In the genomic region with DNA sequence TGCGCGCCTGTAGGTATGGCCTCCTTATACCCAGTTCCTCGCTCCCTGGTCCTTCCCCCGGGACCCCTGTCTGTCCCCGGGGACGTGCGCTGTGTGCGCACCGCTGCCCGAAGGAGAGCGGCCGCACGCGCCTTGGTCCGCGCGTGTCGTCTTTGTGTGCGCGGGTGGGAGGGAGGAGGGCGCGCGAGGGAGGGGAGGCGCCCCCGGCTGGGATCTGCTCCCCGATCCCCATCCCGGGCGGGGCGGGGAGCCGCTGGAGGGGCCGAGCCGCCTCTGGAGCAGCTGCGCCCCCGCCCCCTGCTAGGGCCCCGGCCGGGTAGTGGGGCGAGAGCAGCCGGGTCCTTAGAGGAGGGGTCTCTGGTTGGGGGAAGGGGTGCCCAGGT, we compare ENCODE assay signal across 8 cellular contexts. TPM values are rescaled to one million over a fixed set of nuclear protein-coding genes. Genes with fewer than 3 reads are reported as not detected.
A peak's percentile ranks its signal among the peaks of the same experiment; 100 is the strongest.
DNase-seq lines count a peak whose midpoint lies in the region; ATAC-seq and TF ChIP-seq lines count a peak whose summit lies in the region.

No MANE protein-coding gene starts in this region.

- H3K27ac ChIP-seq in KMS-11 (no peak overlapping the region; the same call in 1 of the 2 replicates), ectodermal cell (ENCODE audit: insufficient read depth, low read depth, low read length, poor library complexity, severe bottlenecking) (no peak overlapping the region)

- no peak for TF ChIP-seq CTCF in KMS-11 (conservative IDR thresholded peaks at IDR 0.05; ENCODE audit: low read depth, low read length)
- no peak for TF ChIP-seq CTCF in neural crest cell (conservative IDR thresholded peaks at IDR 0.05)
- TF ChIP-seq CTCF in GM10266 (IDR thresholded peaks at IDR 0.05; ENCODE audit: control insufficient read depth, insufficient read depth, low read depth, missing control alignments), result no peak

- H3K4me1 ChIP-seq in KMS-11 (ENCODE audit: low read depth, poor library complexity, severe bottlenecking) (peaks cover 48% of the 10 kb centered on the region), ectodermal cell (ENCODE audit: control insufficient read depth, insufficient read depth, low read length) (peaks cover 18% of the 10 kb centered on the region)

- H3K27me3 ChIP-seq in KMS-11 (ENCODE audit: insufficient read depth, low read depth) (no peaks in the 10 kb centered on the region), ectodermal cell (ENCODE audit: control insufficient read depth, insufficient read depth, low read length, poor library complexity, severe bottlenecking) (peaks cover 19% of the 10 kb centered on the region)

- no peaks in the 10 kb centered on the region for H3K9me3 ChIP-seq in ectodermal cell (ENCODE audit: control insufficient read depth, low read length)

- no peak overlapping the region for H3K27ac Mint-ChIP-seq in neural crest cell (ENCODE audit: unreplicated experiment)

- H3K4me3 ChIP-seq in KMS-11 (IDR thresholded peaks at IDR 0.05; ENCODE audit: insufficient read depth, low read depth, low read length) (no peak overlapping the region), ectodermal cell (ENCODE audit: insufficient read depth, low read depth, low read length) (peak overlapping the region; percentile 57)

- no peaks in the 10 kb centered on the region for H4K20me1 ChIP-seq in KMS-11 (ENCODE audit: insufficient read depth)

- H3K4me3 Mint-ChIP-seq in neural crest cell, result peak overlapping the region; percentile 85

- DNase-seq in neural crest cell (ENCODE audit: low read depth, low spot score), result peak; percentile 25
- no peak for DNase-seq in GM10266 (ENCODE audit: extremely low spot score)
- no peak for DNase-seq in cerebellum (ENCODE audit: low spot score)
- DNase-seq in SW480 (ENCODE audit: low spot score), result no peak
- DNase-seq in T-helper 2 cell, result no peak

- 0 to 1% methylated on average over 38 of the region's 38 CpGs for WGBS in ectodermal cell, 2 experiments

- H3K27me3 Mint-ChIP-seq in neural crest cell (ENCODE audit: low read depth), result no peaks in the 10 kb centered on the region

- peak overlapping the region; percentile 54; the same call in 1 of the 2 replicates for H3K9ac ChIP-seq in KMS-11

- H3K36me3 ChIP-seq in KMS-11 (ENCODE audit: insufficient read depth) (no peaks in the 10 kb centered on the region), ectodermal cell (ENCODE audit: control insufficient read depth, insufficient read depth, low read length) (no peaks in the 10 kb centered on the region)

- peaks cover 47% of the 10 kb centered on the region for H3K79me2 ChIP-seq in KMS-11 (ENCODE audit: insufficient read depth, low read depth)

- peaks cover 20% of the 10 kb centered on the region for H3K4me1 Mint-ChIP-seq in neural crest cell

- no peaks in the 10 kb centered on the region for H3K36me3 Mint-ChIP-seq in neural crest cell (ENCODE audit: low read depth)

- peak overlapping the region; percentile 51 for H2AFZ ChIP-seq in KMS-11 (ENCODE audit: low read depth)

- ATAC-seq in GM19025 (IDR thresholded peaks at IDR 0.05; ENCODE audit: low read depth, unreplicated experiment), result peak; percentile 5

- H3K9me3 Mint-ChIP-seq in neural crest cell, result no peaks in the 10 kb centered on the region

- peak overlapping the region; percentile 100 for H3K4me2 ChIP-seq in KMS-11

RNA-seq across cellular contexts. Expression of a gene that starts 0.4 kb away (rescaled TPM):
- 7.3 TPM for polyA plus RNA-seq in ectodermal cell (2013, experiment 1 of 4)
- polyA plus RNA-seq in ectodermal cell (2013, experiment 2 of 4), result 4.3 TPM
- 8.4 TPM for polyA plus RNA-seq in ectodermal cell (2013, experiment 3 of 4)
- polyA plus RNA-seq in ectodermal cell (2013, experiment 4 of 4), result 6.8 TPM
- total RNA-seq in neural crest cell (13.3 and 16.4 TPM in 2 replicates), cerebellum (9.9 TPM)
